In the genomic region with DNA sequence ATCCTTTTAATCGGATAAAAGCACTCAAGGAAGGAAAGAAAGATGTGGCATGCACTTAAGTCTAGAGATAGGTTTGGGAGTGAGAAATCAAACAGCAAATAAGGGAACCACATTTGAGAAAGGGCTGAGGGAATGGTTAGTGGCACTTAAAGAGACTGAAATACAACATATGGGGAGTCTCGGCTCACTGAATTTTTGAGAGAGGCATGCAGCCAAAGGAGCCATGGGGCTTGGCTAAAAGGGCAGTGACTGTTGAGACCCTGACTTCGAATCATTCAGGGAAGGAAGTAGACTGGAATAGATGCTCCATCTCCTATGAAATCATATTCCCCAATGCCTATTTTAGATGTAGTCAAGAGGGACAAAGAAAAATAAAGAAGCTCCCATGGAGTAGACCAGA, we compare ENCODE assay signal across 32 cellular contexts. TPM values are rescaled to one million over a fixed set of nuclear protein-coding genes. Genes with fewer than 3 reads are reported as not detected.
"Had no signal": no experiment of that assay in that cellular context is flagged by ENCODE, and none has a peak within 500 bp of the region (broad histone marks: within the 10 kb centered on the region; RNA-seq: fewer than 3 reads in every experiment).

No MANE protein-coding gene starts in this region.

- H3K4me1 ChIP-seq: gastrocnemius medialis, heart left ventricle, left lung, neural progenitor cell, parathyroid adenoma, right atrium auricular region, suprapubic skin had no signal

- H3K27ac ChIP-seq: dorsolateral prefrontal cortex, epithelial cell of prostate, gastrocnemius medialis, heart left ventricle, hepatocyte, left lung, neural progenitor cell, parathyroid adenoma, right atrium auricular region, suprapubic skin had no signal

- DNase-seq: dorsolateral prefrontal cortex; effector CD8-positive, alpha-beta T cell; endodermal cell; foreskin fibroblast; gastrocnemius medialis; heart left ventricle; kidney; left lung; mesenchymal stem cell; mucosa of descending colon; naive B cell; stimulated activated CD4-positive, alpha-beta T cell treated with anti-CD3 and anti-CD28 coated beads, Interleukin-12 subunit alpha, Interleukin-12 subunit beta, amount 100 ng/mL, for 4 hours; stimulated activated CD4-positive, alpha-beta T cell treated with anti-CD3 and anti-CD28 coated beads, Interleukin-1b, Interleukin-23, amount 100 ng/mL, for 48 hours; stimulated activated CD4-positive, alpha-beta T cell treated with anti-CD3 and anti-CD28 coated beads, Interleukin-4, amount 100 ng/mL, for 1 hour; stimulated activated CD8-positive, alpha-beta memory T cell treated with anti-CD3 and anti-CD28 coated beads, Interleukin-4, amount 100 ng/mL, for 48 hours; stimulated activated naive CD4-positive, alpha-beta T cell; stimulated activated naive CD8-positive, alpha-beta T cell treated with anti-CD3 and anti-CD28 coated beads, Interleukin-15, amount 100 ng/mL, for 72 hours had no signal

- ATAC-seq: esophagus mucosa; gastrocnemius medialis; heart left ventricle; left lung; natural killer cell treated with Interleukin-12 subunit alpha and Interleukin-12 subunit beta and Interleukin-15 and Interleukin-18, amount 100 ng/mL, for 72 hours; sciatic nerve; stimulated activated naive CD8-positive, alpha-beta T cell treated with anti-CD3 and anti-CD28 coated beads, Interleukin-15, amount 100 ng/mL, for 72 hours had no signal

- H3K36me3 ChIP-seq: gastrocnemius medialis, heart left ventricle, left lung, neural progenitor cell, right atrium auricular region, suprapubic skin had no signal

- H3K4me3 Mint-ChIP-seq: endodermal cell; mesothelial cell of epicardium; naive B cell; natural killer cell treated with Interleukin-12 subunit alpha and Interleukin-12 subunit beta and Interleukin-15 and Interleukin-18, amount 100 ng/mL, for 72 hours; neural progenitor cell; stimulated activated naive CD8-positive, alpha-beta T cell treated with anti-CD3 and anti-CD28 coated beads, Interleukin-15, amount 100 ng/mL, for 72 hours; type B pancreatic cell had no signal

- H3K4me3 ChIP-seq: dorsolateral prefrontal cortex, gastrocnemius medialis, heart left ventricle, hepatocyte, left lung, mucosa of descending colon, neural progenitor cell, right atrium auricular region, smooth muscle cell, suprapubic skin had no signal

- H3K9me3 ChIP-seq: gastrocnemius medialis, heart left ventricle, left lung, mucosa of descending colon, right atrium auricular region, suprapubic skin had no signal

- H3K36me3 Mint-ChIP-seq: mesothelial cell of epicardium; naive B cell; natural killer cell treated with Interleukin-12 subunit alpha and Interleukin-12 subunit beta and Interleukin-15 and Interleukin-18, amount 100 ng/mL, for 72 hours; neural progenitor cell; type B pancreatic cell had no signal

- H3K27ac Mint-ChIP-seq: endodermal cell; mesothelial cell of epicardium; naive B cell; natural killer cell treated with Interleukin-12 subunit alpha and Interleukin-12 subunit beta and Interleukin-15 and Interleukin-18, amount 100 ng/mL, for 72 hours; neural progenitor cell; progenitor cell of endocrine pancreas; stimulated activated naive CD8-positive, alpha-beta T cell treated with anti-CD3 and anti-CD28 coated beads, Interleukin-15, amount 100 ng/mL, for 72 hours; type B pancreatic cell had no signal

- H3K27me3 ChIP-seq: heart left ventricle, hepatocyte, left lung, neural progenitor cell, right atrium auricular region, suprapubic skin had no signal

- H3K9me3 Mint-ChIP-seq: endodermal cell; mesothelial cell of epicardium; natural killer cell treated with Interleukin-12 subunit alpha and Interleukin-12 subunit beta and Interleukin-15 and Interleukin-18, amount 100 ng/mL, for 72 hours; neural progenitor cell; stimulated activated naive CD8-positive, alpha-beta T cell treated with anti-CD3 and anti-CD28 coated beads, Interleukin-15, amount 100 ng/mL, for 72 hours; type B pancreatic cell had no signal

- H3K4me1 Mint-ChIP-seq: mesothelial cell of epicardium; naive B cell; stimulated activated naive CD8-positive, alpha-beta T cell treated with anti-CD3 and anti-CD28 coated beads, Interleukin-15, amount 100 ng/mL, for 72 hours had no signal

RNA-seq across cellular contexts. Expression of a gene that starts 58.3 kb away (rescaled TPM):
- total RNA-seq: endodermal cell; esophagus mucosa; heart left ventricle; left lung; lung microvascular endothelial cell; mesothelial cell of epicardium; mucosa of descending colon; natural killer cell treated with Interleukin-12 subunit alpha and Interleukin-12 subunit beta and Interleukin-15 and Interleukin-18, amount 100 ng/mL, for 72 hours; osteoblast; progenitor cell of endocrine pancreas; right atrium auricular region; sciatic nerve; smooth muscle cell had no signal
- polyA plus RNA-seq: heart left ventricle, smooth muscle cell had no signal
